In the genomic region with DNA sequence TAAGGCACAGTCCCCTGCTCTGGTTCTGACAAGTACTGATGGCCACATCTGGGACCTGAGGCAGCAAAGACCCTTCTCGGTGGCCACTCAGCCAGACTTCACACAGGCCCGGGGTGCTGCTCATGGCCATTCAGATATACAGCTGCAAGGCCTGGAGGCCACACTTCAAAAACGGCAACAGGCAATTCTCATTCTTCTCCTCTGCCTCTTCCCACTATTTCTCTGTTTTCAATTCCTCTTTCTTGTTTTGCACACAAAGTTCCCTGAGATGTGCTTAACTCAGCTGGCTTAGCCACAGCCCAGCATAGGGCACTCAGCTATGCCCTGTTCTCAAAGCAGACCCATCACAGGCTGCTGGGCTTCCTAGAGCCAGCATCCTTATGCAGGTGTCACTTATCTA, we compare ENCODE assay signal across 10 cellular contexts.
DNase-seq lines count a peak whose midpoint lies in the region; ATAC-seq and TF ChIP-seq lines count a peak whose summit lies in the region.
"Had no signal": no experiment of that assay in that cellular context is flagged by ENCODE, and none has a peak within 500 bp of the region (broad histone marks: within the 10 kb centered on the region; RNA-seq: fewer than 3 reads in every experiment).

No MANE protein-coding gene starts in this region.

- H3K9ac ChIP-seq in OCI-LY1 (ENCODE audit: low read length) = peak overlapping the region; percentile 40
- no peak overlapping the region for H3K9ac ChIP-seq in subcutaneous abdominal adipose tissue (ENCODE audit: low read length in 5 of 5)

- H3K27me3 ChIP-seq in OCI-LY1 (ENCODE audit: insufficient read depth, low read length) = no peaks in the 10 kb centered on the region
- no peaks in the 10 kb centered on the region for H3K27me3 ChIP-seq in subcutaneous abdominal adipose tissue (ENCODE audit: control insufficient read depth in 5 of 5, insufficient read depth in 4 of 5, low read length in 5 of 5)

- peak overlapping the region; percentile 35 for H3K4me2 ChIP-seq in OCI-LY1 (ENCODE audit: low read length)

- H3K4me1 ChIP-seq in OCI-LY1 (ENCODE audit: insufficient read depth, low read length, severe bottlenecking) (peaks cover 79% of the 10 kb centered on the region), subcutaneous abdominal adipose tissue (ENCODE audit: control insufficient read depth in 5 of 5, insufficient read depth in 5 of 5, low read length in 5 of 5) (peaks cover 5 to 53% (median 43%) of the 10 kb centered on the region in 5 donors)

- H3K9me3 ChIP-seq in OCI-LY1 (ENCODE audit: low read length) = no peaks in the 10 kb centered on the region
- H3K9me3 ChIP-seq in subcutaneous abdominal adipose tissue (ENCODE audit: control insufficient read depth in 5 of 5, low read length in 5 of 5) = no peaks in the 10 kb centered on the region

- no peak overlapping the region for H3K27ac Mint-ChIP-seq in stimulated activated naive CD8-positive, alpha-beta T cell treated with anti-CD3 and anti-CD28 coated beads, Interleukin-15, amount 100 ng/mL, for 72 hours
- H3K27ac Mint-ChIP-seq: activated T-cell treated with anti-CD3 and anti-CD28 coated beads, Interleukin-2, amount 50 U/mL, for 24 hours had no signal

- TF ChIP-seq CTCF in OCI-LY1 (IDR thresholded peaks at IDR 0.05; ENCODE audit: low read length) = no peak

- H3K36me3 ChIP-seq in OCI-LY1 (ENCODE audit: insufficient read depth, low read length) = peaks cover 28% of the 10 kb centered on the region
- H3K36me3 ChIP-seq in subcutaneous abdominal adipose tissue (ENCODE audit: control insufficient read depth in 5 of 5, insufficient read depth in 5 of 5, low read length in 5 of 5) = peaks cover 0 to 18% (median 6%) of the 10 kb centered on the region in 5 donors

- H3K9me3 Mint-ChIP-seq in stimulated activated naive CD8-positive, alpha-beta T cell treated with anti-CD3 and anti-CD28 coated beads, Interleukin-15, amount 100 ng/mL, for 72 hours = no peaks in the 10 kb centered on the region
- H3K9me3 Mint-ChIP-seq: activated T-cell treated with anti-CD3 and anti-CD28 coated beads, Interleukin-2, amount 50 U/mL, for 24 hours had no signal

- no peaks in the 10 kb centered on the region for H3K27me3 Mint-ChIP-seq in stimulated activated naive CD8-positive, alpha-beta T cell treated with anti-CD3 and anti-CD28 coated beads, Interleukin-15, amount 100 ng/mL, for 72 hours
- H3K27me3 Mint-ChIP-seq: activated T-cell treated with anti-CD3 and anti-CD28 coated beads, Interleukin-2, amount 50 U/mL, for 24 hours had no signal

- H3K4me3 Mint-ChIP-seq in stimulated activated naive CD8-positive, alpha-beta T cell treated with anti-CD3 and anti-CD28 coated beads, Interleukin-15, amount 100 ng/mL, for 72 hours = no peak overlapping the region
- H3K4me3 Mint-ChIP-seq: activated T-cell treated with anti-CD3 and anti-CD28 coated beads, Interleukin-2, amount 50 U/mL, for 24 hours had no signal

- DNase-seq in stimulated activated naive CD8-positive, alpha-beta T cell treated with anti-CD3 and anti-CD28 coated beads, Interleukin-15, amount 100 ng/mL, for 72 hours = no peak
- DNase-seq: activated T-cell treated with anti-CD3 and anti-CD28 coated beads, Interleukin-2, amount 50 U/mL, for 24 hours; IMR-90; T-helper 9 cell had no signal

- H3K27ac ChIP-seq in OCI-LY1 (ENCODE audit: low read depth, low read length, poor library complexity, severe bottlenecking) (peak overlapping the region; percentile 100), subcutaneous abdominal adipose tissue (ENCODE audit: low read depth, low read length) (peak overlapping the region; percentile 21)

- no peaks in the 10 kb centered on the region for H4K20me1 ChIP-seq in OCI-LY1 (ENCODE audit: insufficient read depth, low read length)

- peak; percentile 47 for ATAC-seq in GM19324 (IDR thresholded peaks at IDR 0.05; ENCODE audit: low FRiP score, unreplicated experiment)
- peak; percentile 50 for ATAC-seq in HG02870 (IDR thresholded peaks at IDR 0.05; ENCODE audit: unreplicated experiment)
- ATAC-seq in HG02610 (IDR thresholded peaks at IDR 0.05; ENCODE audit: unreplicated experiment) = no peak
- ATAC-seq in HG03280 (IDR thresholded peaks at IDR 0.05; ENCODE audit: unreplicated experiment) = no peak
- ATAC-seq in stimulated activated naive CD8-positive, alpha-beta T cell treated with anti-CD3 and anti-CD28 coated beads, Interleukin-15, amount 100 ng/mL, for 72 hours = no peak

- no peak overlapping the region for H2AFZ ChIP-seq in OCI-LY1 (ENCODE audit: low read length)

- H3K9me2 ChIP-seq in OCI-LY1 (ENCODE audit: low read depth, low read length) = no peaks in the 10 kb centered on the region

- H3K79me2 ChIP-seq in OCI-LY1 (ENCODE audit: insufficient read depth, low read length) = no peaks in the 10 kb centered on the region

- peaks cover 7% of the 10 kb centered on the region for H3K4me1 Mint-ChIP-seq in stimulated activated naive CD8-positive, alpha-beta T cell treated with anti-CD3 and anti-CD28 coated beads, Interleukin-15, amount 100 ng/mL, for 72 hours

- H3F3A ChIP-seq in OCI-LY1 (ENCODE audit: insufficient read depth, low read length) = 0 out of 2 replicates have a peak, but pooled peaks cover 6% of the 10 kb centered on the region

- H3K4me3 ChIP-seq in OCI-LY1 (ENCODE audit: low read depth, low read length, poor library complexity, severe bottlenecking) (no peak overlapping the region), subcutaneous abdominal adipose tissue (ENCODE audit: low read depth in 1 of 5, low read length in 5 of 5) (no peak overlapping the region)

Comparison
In these comparisons a context has a peak if more than half of its experiments do, and no peak if none do; other contexts are left out.
1. ATAC-seq: peak in GM19324 (single experiment) and HG02870 (single experiment); none in HG02610 (single experiment), HG03280 (single experiment) and stimulated activated naive CD8-positive, alpha-beta T cell treated with anti-CD3 and anti-CD28 coated beads, Interleukin-15, amount 100 ng/mL, for 72 hours (single experiment).